In genomic region chr9:96674914-96675538, GRCh38 we compare ENCODE assay signal across 17 cellular contexts. TPM values are rescaled to one million over a fixed set of nuclear protein-coding genes. Genes with fewer than 3 reads are reported as not detected.
DNase-seq lines count a peak whose midpoint lies in the region; ATAC-seq and TF ChIP-seq lines count a peak whose summit lies in the region.
"Had no signal": no experiment of that assay in that cellular context is flagged by ENCODE, and none has a peak within 500 bp of the region (broad histone marks: within the 10 kb centered on the region; RNA-seq: fewer than 3 reads in every experiment).

No MANE protein-coding gene starts in this region.

- H3K9me2 ChIP-seq in PC-9 (ENCODE audit: insufficient read depth) = no peaks in the 10 kb centered on the region

- POLR2A ChIA-PET in PC-9 (lab: Charles Lee; ENCODE audit: unreplicated experiment) = interaction anchor here (0.6 to 0.8 kb wide), 3 partner anchors 18 to 180 kb away, joined by 3 to 11 read pairs (median 4); partner anchors contain the start of gene PRXL2C

- intact Hi-C loops in PC-9 (cut with micrococcal nuclease; ENCODE audit: unreplicated experiment) = no loop called here

- BruUV-seq in PC-9 (replicated peaks; lab: Mats Ljungman, UMichigan) = no TSS peak

- H3K4me1 ChIP-seq in PC-9 (replicated peaks; ENCODE audit: insufficient read depth) (peaks cover 12% of the 10 kb centered on the region; the same call in 1 of the 2 replicates), osteoblast (ENCODE audit: insufficient read depth, low read length) (peaks cover 9% of the 10 kb centered on the region)
- H3K4me1 ChIP-seq: gastroesophageal sphincter, right lobe of liver had no signal

- H3K9me3 ChIP-seq in PC-9 (ENCODE audit: insufficient read depth, low read depth) = peaks cover 13% of the 10 kb centered on the region
- no peaks in the 10 kb centered on the region for H3K9me3 ChIP-seq in osteoblast (ENCODE audit: low read depth, low read length)
- H3K9me3 ChIP-seq: gastroesophageal sphincter, right lobe of liver had no signal

- H3F3A ChIP-seq in PC-9 (ENCODE audit: insufficient read depth, low read depth) = peaks cover 5% of the 10 kb centered on the region; the same call in 1 of the 2 replicates

- CTCF ChIA-PET in PC-9 (lab: Charles Lee) = interaction anchor here (0.7 kb wide), 3 partner anchors 217 to 358 kb away, joined by 3 to 10 read pairs (median 3); no protein-coding TSS in a partner anchor

- H2AFZ ChIP-seq in PC-9 (no peak overlapping the region), osteoblast (ENCODE audit: low read length) (no peak overlapping the region)

- H3K27ac ChIP-seq in PC-9 = 0 out of 2 replicates have a peak overlapping the region, but pooled peaks have one; percentile 0
- H3K27ac ChIP-seq in epithelial cell of prostate = peak overlapping the region; percentile 56
- no peak overlapping the region for H3K27ac ChIP-seq in osteoblast (ENCODE audit: low read depth, low read length)
- H3K27ac ChIP-seq: gastroesophageal sphincter, right lobe of liver had no signal

- H3K27me3 ChIP-seq in PC-9 (ENCODE audit: insufficient read depth, low read depth) = no peaks in the 10 kb centered on the region
- no peaks in the 10 kb centered on the region for H3K27me3 ChIP-seq in osteoblast (ENCODE audit: insufficient read depth, low read length)
- H3K27me3 ChIP-seq: gastroesophageal sphincter, right lobe of liver had no signal

- H3K4me2 ChIP-seq in PC-9 (peak overlapping the region; percentile 14), osteoblast (ENCODE audit: insufficient read depth, low read length) (peak overlapping the region; percentile 24)

- H3K36me3 ChIP-seq in PC-9 (ENCODE audit: low read depth) = no peaks in the 10 kb centered on the region
- H3K36me3 ChIP-seq in osteoblast (ENCODE audit: insufficient read depth, low read length) = no peaks in the 10 kb centered on the region
- H3K36me3 ChIP-seq: gastroesophageal sphincter, right lobe of liver had no signal

- no peak overlapping the region for H3K4me3 ChIP-seq in PC-9
- H3K4me3 ChIP-seq in osteoblast (ENCODE audit: insufficient read depth, low read length) = no peak overlapping the region
- H3K4me3 ChIP-seq: gastroesophageal sphincter, right lobe of liver had no signal

- H4K20me1 ChIP-seq in PC-9 (ENCODE audit: insufficient read depth) (no peaks in the 10 kb centered on the region), osteoblast (ENCODE audit: insufficient read depth, low read length) (no peaks in the 10 kb centered on the region)

- peak; percentile 21 for DNase-seq in GM03348 (ENCODE audit: low spot score)
- DNase-seq in PC-9 = peak; percentile 20 to 60
- DNase-seq in epithelial cell of prostate (ENCODE audit: low read depth, low spot score) = peak; percentile 57
- no peak for DNase-seq in osteoblast (ENCODE audit: insufficient read length, low spot score, missing footprints)
- no peak for DNase-seq in activated naive CD4-positive, alpha-beta T cell (lab: John Stamatoyannopoulos, UW)
- no peak for DNase-seq in stimulated activated CD4-positive, alpha-beta T cell treated with anti-CD3 and anti-CD28 coated beads, Interleukin-4, amount 100 ng/mL, for 1 hour
- no peak for DNase-seq in cortex of kidney (lab: John Stamatoyannopoulos, UW)
- DNase-seq: activated CD8-positive, alpha-beta T cell treated with anti-CD3 and anti-CD28 coated beads for 36 hours; activated gamma-delta T cell treated with Interleukin-2 at 50 U/mL for 16 hours; CD4-positive, CD25-positive, alpha-beta regulatory T cell; left colon; naive B cell; NCI-H2171 treated with DMSO at 0.1 percent for 48 hours; right lobe of liver; substantia nigra had no signal

- ATAC-seq in HG02840 (IDR thresholded peaks at IDR 0.05; ENCODE audit: low FRiP score, unreplicated experiment) = no peak
- ATAC-seq: activated CD8-positive, alpha-beta T cell treated with anti-CD3 and anti-CD28 coated beads for 36 hours; gastroesophageal sphincter; left colon; right lobe of liver had no signal

- no peak for TF ChIP-seq CTCF in PC-9 (conservative IDR thresholded peaks at IDR 0.05)
- TF ChIP-seq CTCF in osteoblast (IDR thresholded peaks at IDR 0.05; ENCODE audit: extremely low read depth, low read depth, low read length) = no peak

- H3K79me2 ChIP-seq in PC-9 (ENCODE audit: low read depth) = no peaks in the 10 kb centered on the region
- H3K79me2 ChIP-seq in osteoblast (ENCODE audit: insufficient read depth, low read length) = no peaks in the 10 kb centered on the region

RNA-seq across cellular contexts. Expression of gene PRXL2C, which starts 19.9 kb away (rescaled TPM):
- total RNA-seq in PC-9 (2021) = 7.6 and 8.5 TPM in 2 replicates
- 30.8 and 36.5 TPM in 2 replicates for total RNA-seq in osteoblast

RNA-seq across cellular contexts. Expression of gene CDC14B, which starts 55.4 kb away (rescaled TPM):
- total RNA-seq in PC-9 (2021) (43.3 and 47.2 TPM in 2 replicates), osteoblast (43.4 and 44.2 TPM in 2 replicates)

Comparison
In these comparisons a context has a peak if more than half of its experiments do, and no peak if none do; other contexts are left out.
1. DNase-seq: peak in GM03348 (single experiment), PC-9 (2 of 2) and epithelial cell of prostate (single experiment); none in osteoblast (single experiment), activated naive CD4-positive, alpha-beta T cell (0 of 4), stimulated activated CD4-positive, alpha-beta T cell treated with anti-CD3 and anti-CD28 coated beads, Interleukin-4, amount 100 ng/mL, for 1 hour (single experiment) and cortex of kidney (single experiment).